Comparison of ENCODE assay signal across 8 cellular contexts in genomic region chr20:29349836-29350235, GRCh38.
"Had no signal": no experiment of that assay in that cellular context is flagged by ENCODE, and none has a peak within 500 bp of the region (broad histone marks: within the 10 kb centered on the region; RNA-seq: fewer than 3 reads in every experiment).

No MANE protein-coding gene starts in this region.

- H3K27me3 Mint-ChIP-seq: IgD-negative memory B cell had no signal

- H3K27ac ChIP-seq: GM23248, HL-60 had no signal

- DNase-seq: GM23248, H9, HCEC 1CT, KG1 had no signal

- H3K27ac Mint-ChIP-seq: H9, IgD-negative memory B cell had no signal

- H3K4me1 Mint-ChIP-seq: H9, IgD-negative memory B cell had no signal

- H3K4me3 ChIP-seq: GM23248, K562 had no signal

- ATAC-seq: HepG2, K562 had no signal

- H3K4me3 Mint-ChIP-seq: H9, IgD-negative memory B cell had no signal
